In the genomic region with DNA sequence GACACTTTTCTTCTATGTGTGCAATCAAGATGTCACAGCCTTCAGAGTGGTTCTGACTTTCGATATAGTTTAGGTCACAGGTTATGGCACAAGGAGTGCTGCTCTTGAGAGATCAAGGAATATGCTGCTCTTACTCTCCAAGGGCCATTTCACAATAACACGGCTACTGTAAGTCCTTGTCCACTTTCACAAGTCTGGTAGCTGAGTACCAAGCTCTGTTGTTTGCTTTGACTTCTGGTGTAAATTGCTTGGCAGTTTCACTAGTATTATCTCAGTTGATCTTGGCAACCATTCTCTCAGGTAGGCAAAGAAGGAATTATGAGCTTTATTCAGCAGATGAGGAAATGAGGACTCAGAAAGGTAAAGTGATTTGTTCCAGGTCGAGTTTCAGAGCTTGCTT, we compare ENCODE assay signal across 20 cellular contexts. TPM values are rescaled to one million over a fixed set of nuclear protein-coding genes. Genes with fewer than 3 reads are reported as not detected.
DNase-seq lines count a peak whose midpoint lies in the region; ATAC-seq and TF ChIP-seq lines count a peak whose summit lies in the region.
"Had no signal": no experiment of that assay in that cellular context is flagged by ENCODE, and none has a peak within 500 bp of the region (broad histone marks: within the 10 kb centered on the region; RNA-seq: fewer than 3 reads in every experiment).

No MANE protein-coding gene starts in this region.

- no peaks in the 10 kb centered on the region for H3K36me3 Mint-ChIP-seq in CD8-positive, alpha-beta T cell
- no peaks in the 10 kb centered on the region for H3K36me3 Mint-ChIP-seq in neural progenitor cell
- H3K36me3 Mint-ChIP-seq: CD4-positive, CD25-positive, alpha-beta regulatory T cell had no signal

- H3K9me3 Mint-ChIP-seq in CD8-positive, alpha-beta T cell: peaks cover 3% of the 10 kb centered on the region
- peaks cover 2% of the 10 kb centered on the region for H3K9me3 Mint-ChIP-seq in neural progenitor cell
- H3K9me3 Mint-ChIP-seq: GM23338 had no signal

- H3K36me3 ChIP-seq in lower lobe of right lung (no peaks in the 10 kb centered on the region), osteoblast (ENCODE audit: insufficient read depth, low read length) (no peaks in the 10 kb centered on the region), neural progenitor cell (no peaks in the 10 kb centered on the region)
- no peaks in the 10 kb centered on the region for H3K36me3 ChIP-seq in CD8-positive, alpha-beta T cell (ENCODE audit: insufficient read depth, low read length)

- H3K4me1 ChIP-seq in lower lobe of right lung (no peaks in the 10 kb centered on the region), osteoblast (ENCODE audit: insufficient read depth, low read length) (no peaks in the 10 kb centered on the region), neural progenitor cell (no peaks in the 10 kb centered on the region)
- H3K4me1 ChIP-seq in CD8-positive, alpha-beta T cell (ENCODE audit: insufficient read depth, low read length): no peaks in the 10 kb centered on the region

- H3K4me3 ChIP-seq in lower lobe of right lung (no peak overlapping the region), osteoblast (ENCODE audit: insufficient read depth, low read length) (no peak overlapping the region), neural progenitor cell (no peak overlapping the region)
- H3K4me3 ChIP-seq in CD8-positive, alpha-beta T cell (ENCODE audit: low read depth, low read length): no peak overlapping the region
- H3K4me3 ChIP-seq: GM23338 had no signal

- H3K9me3 ChIP-seq in lower lobe of right lung: no peaks in the 10 kb centered on the region
- H3K9me3 ChIP-seq in osteoblast (ENCODE audit: low read depth, low read length): no peaks in the 10 kb centered on the region
- no peaks in the 10 kb centered on the region for H3K9me3 ChIP-seq in CD8-positive, alpha-beta T cell (ENCODE audit: low read length)
- no peaks in the 10 kb centered on the region for H3K9me3 ChIP-seq in neural progenitor cell (ENCODE audit: low read depth)

- TF ChIP-seq CTCF in C4-2B (conservative IDR thresholded peaks at IDR 0.05): no peak
- no peak for TF ChIP-seq CTCF in lower lobe of right lung (IDR thresholded peaks at IDR 0.05)
- no peak for TF ChIP-seq CTCF in osteoblast (IDR thresholded peaks at IDR 0.05; ENCODE audit: extremely low read depth, low read depth, low read length)
- no peak for TF ChIP-seq CTCF in CD8-positive, alpha-beta T cell (IDR thresholded peaks at IDR 0.05)
- no peak for TF ChIP-seq CTCF in neural progenitor cell (IDR thresholded peaks at IDR 0.05)

- no peak overlapping the region for H3K27ac Mint-ChIP-seq in CD8-positive, alpha-beta T cell
- no peak overlapping the region for H3K27ac Mint-ChIP-seq in neural progenitor cell
- H3K27ac Mint-ChIP-seq: CD4-positive, CD25-positive, alpha-beta regulatory T cell; GM23338; H9 had no signal

- H3K4me3 Mint-ChIP-seq in CD8-positive, alpha-beta T cell: no peak overlapping the region
- H3K4me3 Mint-ChIP-seq in neural progenitor cell: no peak overlapping the region
- H3K4me3 Mint-ChIP-seq: CD4-positive, CD25-positive, alpha-beta regulatory T cell; GM23338; H9 had no signal

- H4K20me1 ChIP-seq in osteoblast (ENCODE audit: insufficient read depth, low read length): no peaks in the 10 kb centered on the region
- no peaks in the 10 kb centered on the region for H4K20me1 ChIP-seq in neural progenitor cell (ENCODE audit: low read depth)

- DNase-seq in lower lobe of right lung (no peak), osteoblast (ENCODE audit: insufficient read length, low spot score, missing footprints) (peak; percentile 29), NCI-H187 treated with DMSO at 0.1 percent for 48 hours (lab: John Stamatoyannopoulos, UW) (no peak), substantia nigra (lab: John Stamatoyannopoulos, UW) (no peak), neural progenitor cell (ENCODE audit: low spot score) (no peak)
- DNase-seq in CD8-positive, alpha-beta T cell: no peak
- DNase-seq: 8988T; C1 segment of cervical spinal cord; Calu3; CD4-positive, CD25-positive, alpha-beta regulatory T cell; COR-L47; DMS53; DMS79 treated with DMSO at 0.1 percent for 48 hours; GF-D8; H9 had no signal

- no peaks in the 10 kb centered on the region for H3K27me3 ChIP-seq in lower lobe of right lung (ENCODE audit: low read depth)
- H3K27me3 ChIP-seq in osteoblast (ENCODE audit: insufficient read depth, low read length): no peaks in the 10 kb centered on the region
- no peaks in the 10 kb centered on the region for H3K27me3 ChIP-seq in CD8-positive, alpha-beta T cell (ENCODE audit: insufficient read depth, low read length)
- no peaks in the 10 kb centered on the region for H3K27me3 ChIP-seq in neural progenitor cell

- H3K79me2 ChIP-seq in osteoblast (ENCODE audit: insufficient read depth, low read length) (no peaks in the 10 kb centered on the region), neural progenitor cell (ENCODE audit: low read depth) (no peaks in the 10 kb centered on the region)

- no peaks in the 10 kb centered on the region for H3F3A ChIP-seq in neural progenitor cell (ENCODE audit: low read depth)

- H3K4me2 ChIP-seq in osteoblast (ENCODE audit: insufficient read depth, low read length) (no peak overlapping the region), neural progenitor cell (no peak overlapping the region)
- H3K4me2 ChIP-seq: GM23338 had no signal

- intact Hi-C loops in lower lobe of right lung (cut with DNase I): no loop called here
- intact Hi-C loops in CD8-positive, alpha-beta T cell (cut with DNase I, micrococcal nuclease): no loop called here

- H3K4me1 Mint-ChIP-seq in CD8-positive, alpha-beta T cell (ENCODE audit: low read depth): no peaks in the 10 kb centered on the region
- H3K4me1 Mint-ChIP-seq in neural progenitor cell: no peaks in the 10 kb centered on the region
- H3K4me1 Mint-ChIP-seq: CD4-positive, CD25-positive, alpha-beta regulatory T cell; GM23338; H9 had no signal

- CTCF ChIA-PET in CD8-positive, alpha-beta T cell (lab: Charles Lee): no interaction called here

- H3K27ac ChIP-seq in C4-2B (peak overlapping the region; percentile 44), lower lobe of right lung (no peak overlapping the region), osteoblast (ENCODE audit: low read depth, low read length) (no peak overlapping the region), substantia nigra (ENCODE audit: low read depth, low read length, poor library complexity, severe bottlenecking) (no peak overlapping the region), neural progenitor cell (no peak overlapping the region)
- H3K27ac ChIP-seq in CD8-positive, alpha-beta T cell (ENCODE audit: low read depth, low read length): no peak overlapping the region

- H3K27me3 Mint-ChIP-seq in CD8-positive, alpha-beta T cell (ENCODE audit: low read depth): no peaks in the 10 kb centered on the region
- H3K27me3 Mint-ChIP-seq in neural progenitor cell (ENCODE audit: insufficient read depth, low read depth): peaks cover 5% of the 10 kb centered on the region
- H3K27me3 Mint-ChIP-seq: CD4-positive, CD25-positive, alpha-beta regulatory T cell had no signal

- peak; percentile 80 to 90 for ATAC-seq in lower lobe of right lung
- no peak for ATAC-seq in CD8-positive, alpha-beta T cell
- ATAC-seq: GM23338, HCT116 had no signal

- POLR2A ChIA-PET in CD8-positive, alpha-beta T cell (lab: Charles Lee): interaction anchor here (0.6 kb wide), 1 partner anchor 477 kb away, joined by 3 read pairs; no protein-coding TSS in a partner anchor

- H2AFZ ChIP-seq in osteoblast (ENCODE audit: low read length): no peak overlapping the region
- H2AFZ ChIP-seq in neural progenitor cell (replicated peaks): no peak overlapping the region
- H2AFZ ChIP-seq: GM23338 had no signal

- no peak overlapping the region for H3K9ac ChIP-seq in neural progenitor cell

RNA-seq across cellular contexts. Expression of a gene that starts 35.4 kb away (rescaled TPM):
- total RNA-seq in lower lobe of right lung (not detected), osteoblast (not detected in 2 replicates), neural progenitor cell (ENCODE audit: low replicate concordance) (not detected in 2 replicates)
- total RNA-seq in CD8-positive, alpha-beta T cell: not detected
- total RNA-seq: A673; Calu3; CD4-positive, CD25-positive, alpha-beta regulatory T cell; G401; GM23338; H9 had no signal
